In the genomic region with DNA sequence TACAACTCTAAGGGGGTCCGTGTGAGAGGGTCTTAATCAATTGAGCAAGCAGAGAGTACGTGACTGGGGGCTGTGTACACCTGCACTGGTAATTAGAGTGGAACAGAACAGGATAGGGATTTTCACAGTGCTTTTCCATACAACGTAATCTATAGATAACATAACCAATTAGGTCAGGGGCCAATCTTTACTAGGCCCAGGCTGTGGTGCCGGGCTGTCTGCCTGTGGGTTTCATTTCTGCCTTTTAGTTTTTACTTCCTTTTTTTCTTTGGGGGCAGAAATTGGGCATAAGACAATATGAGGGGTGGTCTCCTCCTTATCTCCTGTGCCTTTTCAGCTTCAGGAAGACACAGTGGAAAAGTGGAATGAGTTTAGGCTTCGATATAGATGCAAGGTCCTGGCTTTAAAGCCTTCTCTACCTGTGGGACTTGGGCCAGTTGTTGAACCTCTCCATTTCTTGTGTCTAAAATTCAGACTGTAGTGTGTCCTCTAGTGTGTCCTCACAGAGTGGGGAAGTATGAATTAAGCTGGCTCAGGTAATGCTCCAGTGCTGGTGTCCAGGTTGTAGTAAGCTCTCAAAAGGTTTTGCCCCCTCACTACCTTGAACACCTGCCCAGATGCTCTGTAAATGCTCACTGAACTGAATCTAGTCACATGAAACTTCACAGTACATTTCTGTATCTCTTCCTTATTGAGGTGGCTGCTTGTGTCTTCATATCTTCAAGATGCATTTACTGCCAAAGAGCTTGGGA, we compare ENCODE assay signal across 9 cellular contexts.
DNase-seq lines count a peak whose midpoint lies in the region; ATAC-seq and TF ChIP-seq lines count a peak whose summit lies in the region.
"Had no signal": no experiment of that assay in that cellular context is flagged by ENCODE, and none has a peak within 500 bp of the region (broad histone marks: within the 10 kb centered on the region; RNA-seq: fewer than 3 reads in every experiment).

No MANE protein-coding gene starts in this region.

- no peak overlapping the region for H3K4me3 Mint-ChIP-seq in brain
- no peak overlapping the region for H3K4me3 Mint-ChIP-seq in T-helper 2 cell treated with Interferon-gamma antibody and Interleukin-4, amounts not matched to agents 5 μg/mL and 100 μg/mL, for 36 hours

- H3K9me3 Mint-ChIP-seq in brain: peaks cover 0 to 3% (median 0%) of the 10 kb centered on the region in 5 experiments
- H3K9me3 Mint-ChIP-seq in T-helper 2 cell treated with Interferon-gamma antibody and Interleukin-4, amounts not matched to agents 5 μg/mL and 100 μg/mL, for 36 hours: no peaks in the 10 kb centered on the region

- peak; percentile 25 for ATAC-seq in GM18520 (IDR thresholded peaks at IDR 0.05; ENCODE audit: unreplicated experiment)
- ATAC-seq in GM21717 (IDR thresholded peaks at IDR 0.05; ENCODE audit: unreplicated experiment): peak; percentile 54
- ATAC-seq in HG03442 (IDR thresholded peaks at IDR 0.05; ENCODE audit: unreplicated experiment): peak; percentile 27

- no peaks in the 10 kb centered on the region for H3K27me3 ChIP-seq in SJCRH30

- no peak for DNase-seq in inferior parietal cortex (ENCODE audit: extremely low spot score)
- DNase-seq in SJCRH30: no peak
- DNase-seq in T-helper 2 cell treated with Interferon-gamma antibody and Interleukin-4, amounts not matched to agents 5 μg/mL and 100 μg/mL, for 36 hours (ENCODE audit: low spot score): no peak
- no peak for DNase-seq in activated T-cell treated with anti-CD3 and anti-CD28 coated beads, Interleukin-2, amount 50 U/mL, for 48 hours
- DNase-seq: activated gamma-delta T cell treated with Interleukin-2 at 50 U/mL for 16 hours had no signal

- TF ChIP-seq CTCF in brain (conservative IDR thresholded peaks at IDR 0.05): no peak

- H3K36me3 Mint-ChIP-seq in brain: no peaks in the 10 kb centered on the region
- no peaks in the 10 kb centered on the region for H3K36me3 Mint-ChIP-seq in T-helper 2 cell treated with Interferon-gamma antibody and Interleukin-4, amounts not matched to agents 5 μg/mL and 100 μg/mL, for 36 hours (ENCODE audit: low read depth)

- H3K4me1 ChIP-seq in SJCRH30: peaks cover 2% of the 10 kb centered on the region; the same call in 1 of the 2 replicates

- H3K4me3 ChIP-seq in SJCRH30: no peak overlapping the region

- no peaks in the 10 kb centered on the region for H3K27me3 Mint-ChIP-seq in brain
- peaks cover 3% of the 10 kb centered on the region for H3K27me3 Mint-ChIP-seq in T-helper 2 cell treated with Interferon-gamma antibody and Interleukin-4, amounts not matched to agents 5 μg/mL and 100 μg/mL, for 36 hours (ENCODE audit: low read depth)

- H3K27ac Mint-ChIP-seq in brain: peak overlapping the region in 3 of 5 experiments; percentile 28 to 51 (median 32)
- no peak overlapping the region for H3K27ac Mint-ChIP-seq in T-helper 2 cell treated with Interferon-gamma antibody and Interleukin-4, amounts not matched to agents 5 μg/mL and 100 μg/mL, for 36 hours

- no peaks in the 10 kb centered on the region for H3K9me3 ChIP-seq in SJCRH30 (replicated peaks)

- peaks cover 13% of the 10 kb centered on the region for H3K4me1 Mint-ChIP-seq in brain
- no peaks in the 10 kb centered on the region for H3K4me1 Mint-ChIP-seq in T-helper 2 cell treated with Interferon-gamma antibody and Interleukin-4, amounts not matched to agents 5 μg/mL and 100 μg/mL, for 36 hours (ENCODE audit: low read depth)

- no peaks in the 10 kb centered on the region for H3K36me3 ChIP-seq in SJCRH30

- no peak overlapping the region for H3K27ac ChIP-seq in SJCRH30
